Comparison of ENCODE assay signal across 2 cellular contexts in the genomic region with DNA sequence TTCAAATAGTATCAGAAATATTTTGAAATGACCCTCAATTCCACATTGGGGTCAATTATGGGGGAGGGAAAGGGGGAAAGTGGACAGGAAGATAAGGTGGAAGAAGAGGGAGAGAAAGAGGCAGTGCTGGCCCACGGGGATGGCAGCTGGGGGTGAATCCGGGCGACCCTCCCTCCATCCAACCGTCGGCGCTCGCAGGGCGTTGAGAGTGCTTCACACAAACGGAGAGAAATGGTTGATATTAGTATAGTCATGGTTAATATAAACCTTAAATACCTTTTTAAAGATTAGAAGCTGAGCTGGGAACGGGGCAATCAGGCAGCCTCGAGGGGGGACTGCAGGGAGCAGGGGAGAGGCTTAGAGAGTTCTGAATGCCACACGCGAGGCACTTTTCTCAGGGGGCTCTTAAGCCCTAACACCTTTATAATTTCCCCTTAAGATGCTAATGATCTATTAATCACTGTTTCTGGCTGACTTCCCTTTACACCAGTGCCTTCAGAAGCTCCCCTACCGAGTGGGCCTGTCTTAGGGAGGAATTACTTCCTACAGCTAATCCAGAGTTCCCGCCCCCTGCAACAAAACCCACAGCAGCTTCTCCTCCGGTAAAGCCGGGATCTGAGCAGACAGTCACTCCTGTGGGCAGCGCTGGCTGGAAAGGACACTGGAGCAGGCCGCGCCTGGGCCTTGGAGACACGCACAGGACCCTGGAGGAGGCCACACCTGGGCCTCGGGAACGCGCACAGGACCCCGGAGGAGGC.
TF ChIP-seq lines count a peak whose summit lies in the region.

No MANE protein-coding gene starts in this region.

TF ChIP-seq in HEK293T, 16 proteins besides CTCF, POLR2A, EP300 and RAD21:
- TF ChIP-seq L3MBTL2 (conservative IDR thresholded peaks at IDR 0.05): no peak
- TF ChIP-seq FOXM1 (IDR thresholded peaks at IDR 0.05; ENCODE audit: borderline replicate concordance): no peak
- no peak for TF ChIP-seq LEF1 (IDR thresholded peaks at IDR 0.05; ENCODE audit: borderline replicate concordance)
- TF ChIP-seq HDGF (IDR thresholded peaks at IDR 0.05; ENCODE audit: borderline replicate concordance): no peak
- TF ChIP-seq ARNT (IDR thresholded peaks at IDR 0.05): no peak
- TF ChIP-seq, protein P1, sequence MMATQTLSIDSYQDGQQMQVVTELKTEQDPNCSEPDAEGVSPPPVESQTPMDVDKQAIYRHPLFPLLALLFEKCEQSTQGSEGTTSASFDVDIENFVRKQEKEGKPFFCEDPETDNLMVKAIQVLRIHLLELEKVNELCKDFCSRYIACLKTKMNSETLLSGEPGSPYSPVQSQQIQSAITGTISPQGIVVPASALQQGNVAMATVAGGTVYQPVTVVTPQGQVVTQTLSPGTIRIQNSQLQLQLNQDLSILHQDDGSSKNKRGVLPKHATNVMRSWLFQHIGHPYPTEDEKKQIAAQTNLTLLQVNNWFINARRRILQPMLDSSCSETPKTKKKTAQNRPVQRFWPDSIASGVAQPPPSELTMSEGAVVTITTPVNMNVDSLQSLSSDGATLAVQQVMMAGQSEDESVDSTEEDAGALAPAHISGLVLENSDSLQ (IDR thresholded peaks at IDR 0.05): no peak
- TF ChIP-seq CTBP1 (IDR thresholded peaks at IDR 0.05; ENCODE audit: borderline replicate concordance): no peak
- no peak for TF ChIP-seq FOXA1 (IDR thresholded peaks at IDR 0.05)
- TF ChIP-seq ZNF384 (IDR thresholded peaks at IDR 0.05): no peak
- TF ChIP-seq SUZ12 (IDR thresholded peaks at IDR 0.05): no peak

TF ChIP-seq in K562, 482 proteins besides CTCF, POLR2A, EP300 and RAD21:
- TF ChIP-seq, protein P2, sequence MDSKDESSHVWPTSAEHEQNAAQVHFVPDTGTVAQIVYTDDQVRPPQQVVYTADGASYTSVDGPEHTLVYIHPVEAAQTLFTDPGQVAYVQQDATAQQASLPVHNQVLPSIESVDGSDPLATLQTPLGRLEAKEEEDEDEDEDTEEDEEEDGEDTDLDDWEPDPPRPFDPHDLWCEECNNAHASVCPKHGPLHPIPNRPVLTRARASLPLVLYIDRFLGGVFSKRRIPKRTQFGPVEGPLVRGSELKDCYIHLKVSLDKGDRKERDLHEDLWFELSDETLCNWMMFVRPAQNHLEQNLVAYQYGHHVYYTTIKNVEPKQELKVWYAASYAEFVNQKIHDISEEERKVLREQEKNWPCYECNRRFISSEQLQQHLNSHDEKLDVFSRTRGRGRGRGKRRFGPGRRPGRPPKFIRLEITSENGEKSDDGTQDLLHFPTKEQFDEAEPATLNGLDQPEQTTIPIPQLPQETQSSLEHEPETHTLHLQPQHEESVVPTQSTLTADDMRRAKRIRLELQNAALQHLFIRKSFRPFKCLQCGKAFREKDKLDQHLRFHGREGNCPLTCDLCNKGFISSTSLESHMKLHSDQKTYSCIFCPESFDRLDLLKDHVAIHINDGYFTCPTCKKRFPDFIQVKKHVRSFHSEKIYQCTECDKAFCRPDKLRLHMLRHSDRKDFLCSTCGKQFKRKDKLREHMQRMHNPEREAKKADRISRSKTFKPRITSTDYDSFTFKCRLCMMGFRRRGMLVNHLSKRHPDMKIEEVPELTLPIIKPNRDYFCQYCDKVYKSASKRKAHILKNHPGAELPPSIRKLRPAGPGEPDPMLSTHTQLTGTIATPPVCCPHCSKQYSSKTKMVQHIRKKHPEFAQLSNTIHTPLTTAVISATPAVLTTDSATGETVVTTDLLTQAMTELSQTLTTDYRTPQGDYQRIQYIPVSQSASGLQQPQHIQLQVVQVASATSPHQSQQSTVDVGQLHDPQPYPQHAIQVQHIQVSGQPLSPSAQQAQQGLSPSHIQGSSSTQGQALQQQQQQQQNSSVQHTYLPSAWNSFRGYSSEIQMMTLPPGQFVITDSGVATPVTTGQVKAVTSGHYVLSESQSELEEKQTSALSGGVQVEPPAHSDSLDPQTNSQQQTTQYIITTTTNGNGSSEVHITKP (IDR thresholded peaks at IDR 0.05; ENCODE audit: partially characterized antibody): peak; percentile 69
- no peak for TF ChIP-seq HCFC1 (IDR thresholded peaks at IDR 0.05; ENCODE audit: low read depth, low read length)
